8 cellular contexts compared by ENCODE assay signal in the genomic region with DNA sequence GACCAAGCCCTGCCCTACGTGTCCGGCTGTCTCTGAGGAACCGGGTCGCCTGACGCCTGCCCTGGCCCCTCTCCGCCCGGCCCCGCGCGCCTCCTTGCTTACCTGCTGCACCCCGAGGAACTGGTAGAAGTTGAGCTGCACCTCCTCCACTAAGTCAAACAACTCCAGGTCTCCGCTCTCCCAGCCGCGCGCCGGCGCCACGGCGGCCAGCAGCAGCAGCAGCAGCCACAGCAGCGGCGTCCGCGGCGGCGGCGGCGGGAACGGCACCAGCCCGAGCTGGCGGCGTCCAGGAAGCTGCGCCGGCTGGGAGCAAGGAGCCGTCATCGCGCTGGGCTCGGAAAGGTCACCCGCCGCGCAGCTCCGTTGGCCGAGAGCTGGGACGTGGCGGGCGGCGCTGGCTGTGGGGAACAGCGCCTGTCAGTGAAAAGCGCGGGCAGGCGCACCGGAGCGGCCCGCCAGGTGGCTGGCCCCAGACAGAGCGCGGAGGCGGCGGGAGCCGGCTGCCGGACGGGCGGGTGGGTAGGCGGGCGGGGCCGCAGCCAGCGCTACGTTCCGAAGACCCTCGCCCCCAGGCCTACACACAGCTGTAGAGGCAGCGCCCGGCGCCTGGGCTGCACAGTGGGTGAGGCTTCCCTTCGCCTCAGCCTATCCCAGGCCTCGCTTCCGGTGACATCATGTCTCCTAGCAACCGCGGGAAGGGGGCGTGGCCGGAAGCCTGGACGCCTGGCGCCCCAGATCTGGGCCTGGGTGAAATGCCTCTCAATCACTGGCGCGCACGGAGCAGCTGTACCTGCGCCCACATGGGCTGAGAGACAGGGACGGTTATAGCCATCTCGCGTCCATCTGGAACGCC. TPM values are rescaled to one million over a fixed set of nuclear protein-coding genes. Genes with fewer than 3 reads are reported as not detected.
A peak's percentile ranks its signal among the peaks of the same experiment; 100 is the strongest.
DNase-seq lines count a peak whose midpoint lies in the region; ATAC-seq lines count a peak whose summit lies in the region.

Gene DNAJC1 (minus strand): TSS at position 620 of the 853 bp plus-strand sequence. CDS start 296 bp downstream, at position 324.

- peak within 1 kb of the TSS; percentile 85 for H3K4me3 Mint-ChIP-seq in activated CD4-positive, alpha-beta T cell treated with anti-CD3 and anti-CD28 coated beads, Interleukin-2, amount 10 ng/mL, durations not matched to agents 7 days and 5 days

- peaks cover 2% of the 10 kb centered on the region for H3K9me3 Mint-ChIP-seq in activated CD4-positive, alpha-beta T cell treated with anti-CD3 and anti-CD28 coated beads, Interleukin-2, amount 10 ng/mL, durations not matched to agents 7 days and 5 days

- H3K36me3 Mint-ChIP-seq in activated CD4-positive, alpha-beta T cell treated with anti-CD3 and anti-CD28 coated beads, Interleukin-2, amount 10 ng/mL, durations not matched to agents 7 days and 5 days (ENCODE audit: low read depth): peaks cover 8% of the 10 kb centered on the region

- ATAC-seq in GM19351 (IDR thresholded peaks at IDR 0.05; ENCODE audit: unreplicated experiment) (peak; percentile 88), HG03521 (IDR thresholded peaks at IDR 0.05; ENCODE audit: unreplicated experiment) (peak; percentile 95)

- peaks cover 38% of the 10 kb centered on the region for H3K4me1 Mint-ChIP-seq in activated CD4-positive, alpha-beta T cell treated with anti-CD3 and anti-CD28 coated beads, Interleukin-2, amount 10 ng/mL, durations not matched to agents 7 days and 5 days

- peak within 1 kb of the TSS; percentile 94 for H3K27ac Mint-ChIP-seq in activated CD4-positive, alpha-beta T cell treated with anti-CD3 and anti-CD28 coated beads, Interleukin-2, amount 10 ng/mL, durations not matched to agents 7 days and 5 days

- CTCF ChIA-PET in activated CD4-positive, alpha-beta T cell treated with anti-CD3 and anti-CD28 coated beads, Interleukin-2, amount 10 ng/mL, durations not matched to agents 7 days and 5 days (lab: Charles Lee): interaction anchor here (0.6 to 1.8 kb wide), 10 partner anchors 10 to 508 kb away, joined by 3 to 8 read pairs (median 4); no protein-coding TSS in a partner anchor

- H3K27me3 Mint-ChIP-seq in activated CD4-positive, alpha-beta T cell treated with anti-CD3 and anti-CD28 coated beads, Interleukin-2, amount 10 ng/mL, durations not matched to agents 7 days and 5 days: peaks cover 11% of the 10 kb centered on the region

- peak; percentile 51 to 97 (median 93) for DNase-seq in C1 segment of cervical spinal cord (lab: John Stamatoyannopoulos, UW)
- peak; percentile 97 for DNase-seq in NCI-H69 (lab: John Stamatoyannopoulos, UW)
- peak; percentile 97 for DNase-seq in activated CD4-positive, alpha-beta T cell treated with anti-CD3 and anti-CD28 coated beads, Interleukin-2, amount 10 ng/mL, durations not matched to agents 7 days and 5 days
- DNase-seq in cortex of kidney (lab: John Stamatoyannopoulos, UW): peak; percentile 35
- DNase-seq in left kidney (ENCODE audit: low read depth, low spot score): peak; percentile 99
- DNase-seq in stimulated activated CD4-positive, alpha-beta T cell treated with anti-CD3 and anti-CD28 coated beads, Interleukin-2, amount 100 ng/mL, for 24 hours: peak; percentile 99

- POLR2A ChIA-PET in activated CD4-positive, alpha-beta T cell treated with anti-CD3 and anti-CD28 coated beads, Interleukin-2, amount 10 ng/mL, durations not matched to agents 7 days and 5 days (lab: Charles Lee): interaction anchor here (0.6 to 1.3 kb wide), 2 partner anchors 433 to 476 kb away, joined by 4 to 5 read pairs; no protein-coding TSS in a partner anchor

RNA-seq across cellular contexts. Expression of gene DNAJC1, which starts in this region (rescaled TPM):
- 10 to 100 TPM; 24.4 to 28.6 TPM for total RNA-seq in activated CD4-positive, alpha-beta T cell treated with anti-CD3 and anti-CD28 coated beads, Interleukin-2, amount 10 ng/mL, durations not matched to agents 7 days and 5 days

Comparison
In these comparisons a context has a peak if more than half of its experiments do, and no peak if none do; other contexts are left out.
1. Peak in every context shown above with its lines: DNase-seq and ATAC-seq.
2. DNase-seq: peak in every context shown above with its lines; median percentile 99 in left kidney; 99 in stimulated activated CD4-positive, alpha-beta T cell treated with anti-CD3 and anti-CD28 coated beads, Interleukin-2, amount 100 ng/mL, for 24 hours; 97 in NCI-H69; 97 in activated CD4-positive, alpha-beta T cell treated with anti-CD3 and anti-CD28 coated beads, Interleukin-2, amount 10 ng/mL, durations not matched to agents 7 days and 5 days; 93 in C1 segment of cervical spinal cord; 35 in cortex of kidney.